ENCODE assay signal across 27 cellular contexts in the genomic region with DNA sequence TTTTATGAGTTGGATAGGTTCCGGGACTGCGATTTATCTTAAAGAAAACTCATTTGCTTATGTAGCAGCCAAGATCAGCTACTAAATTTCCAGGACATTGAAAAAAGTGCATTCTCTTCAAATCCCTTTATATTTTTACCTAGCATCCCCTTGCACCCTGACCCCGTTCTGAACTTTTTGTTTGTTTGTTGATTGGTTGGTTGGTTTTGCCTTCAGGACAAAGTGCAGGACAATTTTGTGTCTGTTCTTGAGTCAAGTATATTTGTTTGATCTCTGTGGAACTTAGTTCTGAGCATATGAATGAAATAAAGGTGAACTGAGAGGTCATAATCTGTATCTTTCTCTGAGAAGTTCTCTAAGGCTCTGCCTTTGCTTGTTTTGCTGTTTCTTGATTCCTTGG.
"Had no signal": no experiment of that assay in that cellular context is flagged by ENCODE, and none has a peak within 500 bp of the region (broad histone marks: within the 10 kb centered on the region; RNA-seq: fewer than 3 reads in every experiment).

No MANE protein-coding gene starts in this region.

- H3K4me1 Mint-ChIP-seq: nephron; neural progenitor cell; stimulated activated effector memory CD8-positive, alpha-beta T cell treated with anti-CD3 and anti-CD28 coated beads, Interleukin-12 subunit alpha, Interleukin-12 subunit beta, amount 100 ng/mL, for 72 hours had no signal

- H2AFZ ChIP-seq: hepatocyte, neural progenitor cell had no signal

- H3K36me3 ChIP-seq: lower lobe of right lung, neural progenitor cell, ovary, prostate gland, sigmoid colon, thoracic aorta, tibial artery, uterus had no signal

- H3K4me3 Mint-ChIP-seq: naive thymus-derived CD8-positive, alpha-beta T cell; nephron; neural progenitor cell; stimulated activated effector memory CD8-positive, alpha-beta T cell treated with anti-CD3 and anti-CD28 coated beads, Interleukin-12 subunit alpha, Interleukin-12 subunit beta, amount 100 ng/mL, for 72 hours; stimulated activated naive CD8-positive, alpha-beta T cell treated with anti-CD3 and anti-CD28 coated beads, Interleukin-15, Interleukin-2, amounts not matched to agents 100 ng/mL and 50 ng/mL, for 24 hours had no signal

- H3K79me2 ChIP-seq: hepatocyte had no signal

- H3K36me3 Mint-ChIP-seq: stimulated activated effector memory CD8-positive, alpha-beta T cell treated with anti-CD3 and anti-CD28 coated beads, Interleukin-12 subunit alpha, Interleukin-12 subunit beta, amount 100 ng/mL, for 72 hours had no signal

- H3K4me2 ChIP-seq: hepatocyte, neural progenitor cell had no signal

- H3K4me3 ChIP-seq: heart right ventricle, hepatocyte, lower lobe of right lung, neural progenitor cell, ovary, prostate gland, sigmoid colon, suprapubic skin, thoracic aorta, tibial artery, uterus had no signal

- H3K9me3 ChIP-seq: heart right ventricle, lower lobe of right lung, ovary, prostate gland, sigmoid colon, spleen, suprapubic skin, thoracic aorta, tibial artery, uterus had no signal

- H3K27ac Mint-ChIP-seq: naive thymus-derived CD8-positive, alpha-beta T cell; nephron; neural progenitor cell; stimulated activated effector memory CD8-positive, alpha-beta T cell treated with anti-CD3 and anti-CD28 coated beads, Interleukin-12 subunit alpha, Interleukin-12 subunit beta, amount 100 ng/mL, for 72 hours; stimulated activated naive CD8-positive, alpha-beta T cell treated with anti-CD3 and anti-CD28 coated beads, Interleukin-15, Interleukin-2, amounts not matched to agents 100 ng/mL and 50 ng/mL, for 24 hours had no signal

- H3K27ac ChIP-seq: hepatocyte, lower lobe of right lung, neural progenitor cell, ovary, prostate gland, sigmoid colon, suprapubic skin, thoracic aorta, tibial artery, uterus had no signal

- H3K27me3 ChIP-seq: heart right ventricle, hepatocyte, neural progenitor cell, ovary, sigmoid colon, spleen, suprapubic skin, tibial artery, uterus had no signal

- H3K4me1 ChIP-seq: lower lobe of right lung, neural progenitor cell, prostate gland, sigmoid colon, suprapubic skin, tibial artery, uterus had no signal

- ATAC-seq: heart right ventricle; left ventricle myocardium superior; lower lobe of right lung; naive thymus-derived CD8-positive, alpha-beta T cell; right cardiac atrium had no signal

- DNase-seq: heart right ventricle; islet precursor cell; left ventricle myocardium superior; lower lobe of right lung; mammary epithelial cell; mesenchymal stem cell; naive thymus-derived CD8-positive, alpha-beta T cell; ovary; posterior cingulate gyrus; retina; right cardiac atrium; sigmoid colon; small intestine; spleen; stimulated activated CD4-positive, alpha-beta T cell treated with anti-CD3 and anti-CD28 coated beads, Interleukin-4, amount 100 ng/mL, for 24 hours; stimulated activated naive CD4-positive, alpha-beta T cell; tibial artery; trophoblast cell; uterus had no signal

- H3K27me3 Mint-ChIP-seq: naive thymus-derived CD8-positive, alpha-beta T cell; stimulated activated naive CD8-positive, alpha-beta T cell treated with anti-CD3 and anti-CD28 coated beads, Interleukin-15, Interleukin-2, amounts not matched to agents 100 ng/mL and 50 ng/mL, for 24 hours had no signal
